ENCODE assay signal across 18 cellular contexts in genomic region chr11:46134540-46134939, GRCh38.
"Had no signal": no experiment of that assay in that cellular context is flagged by ENCODE, and none has a peak within 500 bp of the region (broad histone marks: within the 10 kb centered on the region; RNA-seq: fewer than 3 reads in every experiment).

No MANE protein-coding gene starts in this region.

- H3K27me3 ChIP-seq: ascending aorta, breast epithelium, spleen, upper lobe of left lung had no signal

- FAIRE-seq: islet of Langerhans had no signal

- H3K4me3 ChIP-seq: ascending aorta, breast epithelium, heart right ventricle, lower lobe of right lung, spleen, thoracic aorta, upper lobe of left lung had no signal

- DNase-seq: activated CD4-positive, CD25-positive, alpha-beta regulatory T cell treated with anti-CD3 and anti-CD28 coated beads, Interleukin-2, amount 50 U/mL, for 72 hours; activated gamma-delta T cell; activated T-cell treated with anti-CD3 and anti-CD28 coated beads, Interleukin-2, amount 50 U/mL, for 72 hours; effector CD4-positive, alpha-beta T cell; heart right ventricle; left colon; lower lobe of right lung; retina; spleen; stimulated activated CD4-positive, alpha-beta T cell treated with anti-CD3 and anti-CD28 coated beads, Interleukin-4, amount 100 ng/mL, for 4 hours; upper lobe of left lung had no signal

- H3K9me3 ChIP-seq: ascending aorta, breast epithelium, heart right ventricle, lower lobe of right lung, spleen, thoracic aorta, upper lobe of left lung had no signal

- H3K36me3 ChIP-seq: ascending aorta, breast epithelium, heart right ventricle, lower lobe of right lung, spleen, thoracic aorta, upper lobe of left lung had no signal

- ATAC-seq: activated T-cell treated with anti-CD3 and anti-CD28 coated beads, Interleukin-2, amount 50 U/mL, for 72 hours; esophagus mucosa; heart right ventricle; left colon; lower lobe of right lung; natural killer cell treated with Interleukin-12 subunit alpha and Interleukin-12 subunit beta and Interleukin-15 and Interleukin-18, amount 100 ng/mL, for 72 hours; stimulated activated memory B cell treated with anti-CD40 and anti-IgM and Interleukin-4, amounts not matched to agents 10 μg/mL and 1 μg/mL and 100 μg/mL, for 72 hours had no signal

- H3K27ac ChIP-seq: ascending aorta, breast epithelium, heart right ventricle, lower lobe of right lung, spleen, thoracic aorta, upper lobe of left lung had no signal

- H3K4me1 ChIP-seq: ascending aorta, breast epithelium, lower lobe of right lung, spleen, upper lobe of left lung had no signal
